10 cellular contexts compared by ENCODE assay signal in the genomic region with DNA sequence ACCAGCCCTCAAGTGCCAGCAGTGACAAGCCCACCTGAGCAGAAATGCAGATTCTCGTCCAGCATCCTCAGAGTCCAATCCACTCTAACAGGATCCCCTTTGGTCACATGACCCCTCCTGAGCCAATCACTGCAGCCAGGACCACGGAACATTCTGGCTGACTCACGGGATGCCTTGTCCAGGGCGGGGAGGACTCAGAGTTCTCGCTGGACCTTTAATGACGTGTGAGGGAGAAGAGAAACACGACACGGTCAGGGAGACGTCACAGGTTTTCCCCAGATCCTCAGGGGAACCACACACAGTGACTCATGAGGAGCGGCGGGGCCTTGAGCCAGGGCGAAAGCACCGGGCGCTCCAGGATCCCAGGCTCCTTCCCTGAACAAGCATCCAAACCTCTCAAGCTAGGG.
DNase-seq lines count a peak whose midpoint lies in the region; ATAC-seq and TF ChIP-seq lines count a peak whose summit lies in the region.
"Had no signal": no experiment of that assay in that cellular context is flagged by ENCODE, and none has a peak within 500 bp of the region (broad histone marks: within the 10 kb centered on the region; RNA-seq: fewer than 3 reads in every experiment).

No MANE protein-coding gene starts in this region.

- no peaks in the 10 kb centered on the region for H3K79me2 ChIP-seq in MM.1S (ENCODE audit: low read length)

- peak overlapping the region; percentile 6; the same call in 1 of the 2 replicates for H3K27ac ChIP-seq in 22Rv1
- peak overlapping the region; percentile 39 for H3K27ac ChIP-seq in muscle layer of duodenum (ENCODE audit: low read length)
- no peak overlapping the region for H3K27ac ChIP-seq in CD8-positive, alpha-beta T cell (ENCODE audit: low read depth, low read length)
- H3K27ac ChIP-seq in MM.1S (ENCODE audit: low read length) = no peak overlapping the region

- POLR2A ChIA-PET in CD8-positive, alpha-beta T cell (lab: Charles Lee) = no interaction called here

- H3K27me3 Mint-ChIP-seq in CD8-positive, alpha-beta T cell (ENCODE audit: low read depth) = peaks cover 17% of the 10 kb centered on the region

- H3K4me3 Mint-ChIP-seq in CD8-positive, alpha-beta T cell = no peak overlapping the region
- H3K4me3 Mint-ChIP-seq: activated CD4-positive, alpha-beta memory T cell treated with anti-CD3 and anti-CD28 coated beads for 36 hours had no signal

- no peaks in the 10 kb centered on the region for H3K9me2 ChIP-seq in MM.1S (replicated peaks; ENCODE audit: insufficient read depth, low read length)

- DNase-seq in choroid plexus epithelial cell (ENCODE audit: low read depth) = peak; percentile 100
- DNase-seq in T-helper 1 cell = no peak
- no peak for DNase-seq in CD8-positive, alpha-beta T cell
- no peak for DNase-seq in activated T-cell treated with anti-CD3 and anti-CD28 coated beads for 4 hours
- no peak for DNase-seq in MM.1S
- DNase-seq: activated CD4-positive, alpha-beta memory T cell treated with anti-CD3 and anti-CD28 coated beads for 36 hours; C1 segment of cervical spinal cord had no signal

- no peak overlapping the region for H3K4me2 ChIP-seq in MM.1S (ENCODE audit: low read depth, low read length)

- H3K36me3 Mint-ChIP-seq in CD8-positive, alpha-beta T cell = no peaks in the 10 kb centered on the region
- H3K36me3 Mint-ChIP-seq: activated CD4-positive, alpha-beta memory T cell treated with anti-CD3 and anti-CD28 coated beads for 36 hours had no signal

- no peak for ATAC-seq in CD8-positive, alpha-beta T cell

- H3K4me1 Mint-ChIP-seq in CD8-positive, alpha-beta T cell (ENCODE audit: low read depth) = no peaks in the 10 kb centered on the region

- no peaks in the 10 kb centered on the region for H4K20me1 ChIP-seq in MM.1S (ENCODE audit: insufficient read depth, low read length)

- no peak for TF ChIP-seq EP300 in Ishikawa (IDR thresholded peaks at IDR 0.05; ENCODE audit: borderline replicate concordance)

- no peak for TF ChIP-seq CTCF in 22Rv1 (IDR thresholded peaks at IDR 0.05)
- TF ChIP-seq CTCF in choroid plexus epithelial cell (conservative IDR thresholded peaks at IDR 0.05; ENCODE audit: low read depth, low read length) = no peak
- TF ChIP-seq CTCF in CD8-positive, alpha-beta T cell (IDR thresholded peaks at IDR 0.05) = no peak
- TF ChIP-seq CTCF in MM.1S (IDR thresholded peaks at IDR 0.05; ENCODE audit: low read length) = no peak

- H3F3A ChIP-seq in MM.1S (ENCODE audit: insufficient read depth, low read length) = no peaks in the 10 kb centered on the region

- no peak for TF ChIP-seq RAD21 in Ishikawa (IDR thresholded peaks at IDR 0.05; ENCODE audit: low read depth)

- intact Hi-C loops in CD8-positive, alpha-beta T cell (cut with DNase I, micrococcal nuclease) = no loop called here

- H3K4me1 ChIP-seq in muscle layer of duodenum (ENCODE audit: control insufficient read depth in 1 of 2, insufficient read depth in 2 of 2, low read length in 2 of 2) (peaks cover 0 to 10% of the 10 kb centered on the region in 2 donors), MM.1S (ENCODE audit: low read length) (no peaks in the 10 kb centered on the region)
- H3K4me1 ChIP-seq in CD8-positive, alpha-beta T cell (ENCODE audit: insufficient read depth, low read length) = no peaks in the 10 kb centered on the region

- H3K9me3 Mint-ChIP-seq in CD8-positive, alpha-beta T cell = no peaks in the 10 kb centered on the region
- H3K9me3 Mint-ChIP-seq: activated CD4-positive, alpha-beta memory T cell treated with anti-CD3 and anti-CD28 coated beads for 36 hours had no signal

- H3K36me3 ChIP-seq in muscle layer of duodenum (ENCODE audit: control insufficient read depth in 1 of 2, insufficient read depth in 2 of 2, low read length in 2 of 2) (no peaks in the 10 kb centered on the region), MM.1S (replicated peaks; ENCODE audit: insufficient read depth, low read length) (no peaks in the 10 kb centered on the region)
- no peaks in the 10 kb centered on the region for H3K36me3 ChIP-seq in CD8-positive, alpha-beta T cell (ENCODE audit: insufficient read depth, low read length)

- H3K4me3 ChIP-seq in choroid plexus epithelial cell (ENCODE audit: low read depth, low read length) (peak overlapping the region; percentile 40), muscle layer of duodenum (ENCODE audit: low read depth in 1 of 2, low read length in 2 of 2) (no peak overlapping the region), MM.1S (ENCODE audit: low read length) (no peak overlapping the region)
- no peak overlapping the region for H3K4me3 ChIP-seq in CD8-positive, alpha-beta T cell (ENCODE audit: low read depth, low read length)

- no peak overlapping the region for H3K9ac ChIP-seq in MM.1S (ENCODE audit: low read length)

- H3K9me3 ChIP-seq in muscle layer of duodenum (ENCODE audit: control insufficient read depth in 1 of 2, low read length in 2 of 2) (no peaks in the 10 kb centered on the region), MM.1S (replicated peaks; ENCODE audit: insufficient read depth, low read length) (no peaks in the 10 kb centered on the region)
- H3K9me3 ChIP-seq in CD8-positive, alpha-beta T cell (ENCODE audit: low read length) = no peaks in the 10 kb centered on the region

- no peaks in the 10 kb centered on the region for H3K27me3 ChIP-seq in muscle layer of duodenum (ENCODE audit: low read depth, low read length)
- H3K27me3 ChIP-seq in CD8-positive, alpha-beta T cell (ENCODE audit: insufficient read depth, low read length) = no peaks in the 10 kb centered on the region
- peaks cover 84% of the 10 kb centered on the region for H3K27me3 ChIP-seq in MM.1S (replicated peaks; ENCODE audit: insufficient read depth, low read length)

- no peak overlapping the region for H3K27ac Mint-ChIP-seq in CD8-positive, alpha-beta T cell
- H3K27ac Mint-ChIP-seq: activated CD4-positive, alpha-beta memory T cell treated with anti-CD3 and anti-CD28 coated beads for 36 hours had no signal

- no peak overlapping the region for H2AFZ ChIP-seq in MM.1S (ENCODE audit: low read length)

- CTCF ChIA-PET in CD8-positive, alpha-beta T cell (lab: Charles Lee) = no interaction called here

TF ChIP-seq in Ishikawa, 13 proteins besides CTCF, POLR2A, EP300 and RAD21:
- TF ChIP-seq TCF12 (IDR thresholded peaks at IDR 0.05; ENCODE audit: low read depth) (no peak), NFIC (IDR thresholded peaks at IDR 0.05) (no peak), CREB1 (IDR thresholded peaks at IDR 0.05; ENCODE audit: low read depth) (no peak)
- TF ChIP-seq, protein P1, sequence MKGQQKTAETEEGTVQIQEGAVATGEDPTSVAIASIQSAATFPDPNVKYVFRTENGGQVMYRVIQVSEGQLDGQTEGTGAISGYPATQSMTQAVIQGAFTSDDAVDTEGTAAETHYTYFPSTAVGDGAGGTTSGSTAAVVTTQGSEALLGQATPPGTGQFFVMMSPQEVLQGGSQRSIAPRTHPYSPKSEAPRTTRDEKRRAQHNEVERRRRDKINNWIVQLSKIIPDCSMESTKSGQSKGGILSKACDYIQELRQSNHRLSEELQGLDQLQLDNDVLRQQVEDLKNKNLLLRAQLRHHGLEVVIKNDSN (IDR thresholded peaks at IDR 0.05) = peak; percentile 39; the same call in 1 of the 2 replicates
- TF ChIP-seq, protein P2, sequence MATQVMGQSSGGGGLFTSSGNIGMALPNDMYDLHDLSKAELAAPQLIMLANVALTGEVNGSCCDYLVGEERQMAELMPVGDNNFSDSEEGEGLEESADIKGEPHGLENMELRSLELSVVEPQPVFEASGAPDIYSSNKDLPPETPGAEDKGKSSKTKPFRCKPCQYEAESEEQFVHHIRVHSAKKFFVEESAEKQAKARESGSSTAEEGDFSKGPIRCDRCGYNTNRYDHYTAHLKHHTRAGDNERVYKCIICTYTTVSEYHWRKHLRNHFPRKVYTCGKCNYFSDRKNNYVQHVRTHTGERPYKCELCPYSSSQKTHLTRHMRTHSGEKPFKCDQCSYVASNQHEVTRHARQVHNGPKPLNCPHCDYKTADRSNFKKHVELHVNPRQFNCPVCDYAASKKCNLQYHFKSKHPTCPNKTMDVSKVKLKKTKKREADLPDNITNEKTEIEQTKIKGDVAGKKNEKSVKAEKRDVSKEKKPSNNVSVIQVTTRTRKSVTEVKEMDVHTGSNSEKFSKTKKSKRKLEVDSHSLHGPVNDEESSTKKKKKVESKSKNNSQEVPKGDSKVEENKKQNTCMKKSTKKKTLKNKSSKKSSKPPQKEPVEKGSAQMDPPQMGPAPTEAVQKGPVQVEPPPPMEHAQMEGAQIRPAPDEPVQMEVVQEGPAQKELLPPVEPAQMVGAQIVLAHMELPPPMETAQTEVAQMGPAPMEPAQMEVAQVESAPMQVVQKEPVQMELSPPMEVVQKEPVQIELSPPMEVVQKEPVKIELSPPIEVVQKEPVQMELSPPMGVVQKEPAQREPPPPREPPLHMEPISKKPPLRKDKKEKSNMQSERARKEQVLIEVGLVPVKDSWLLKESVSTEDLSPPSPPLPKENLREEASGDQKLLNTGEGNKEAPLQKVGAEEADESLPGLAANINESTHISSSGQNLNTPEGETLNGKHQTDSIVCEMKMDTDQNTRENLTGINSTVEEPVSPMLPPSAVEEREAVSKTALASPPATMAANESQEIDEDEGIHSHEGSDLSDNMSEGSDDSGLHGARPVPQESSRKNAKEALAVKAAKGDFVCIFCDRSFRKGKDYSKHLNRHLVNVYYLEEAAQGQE (IDR thresholded peaks at IDR 0.05; ENCODE audit: low read depth) = no peak
TF ChIP-seq in Ishikawa: peak in this region for 1.

Comparison
In these comparisons a context has a peak if more than half of its experiments do, and no peak if none do; other contexts are left out.
1. H3K27ac ChIP-seq: peak in 22Rv1 (single experiment) and muscle layer of duodenum (single experiment); none in CD8-positive, alpha-beta T cell (single experiment) and MM.1S (single experiment).